ENCODE assay signal across 19 cellular contexts in genomic region chr15:82970696-82971095, GRCh38.
"Had no signal": no experiment of that assay in that cellular context is flagged by ENCODE, and none has a peak within 500 bp of the region (broad histone marks: within the 10 kb centered on the region; RNA-seq: fewer than 3 reads in every experiment).

No MANE protein-coding gene starts in this region.

- H3K4me3 ChIP-seq: left lung, thoracic aorta had no signal

- H3K4me1 ChIP-seq: left lung had no signal

- H3K9me3 ChIP-seq: left lung, neutrophil, thoracic aorta had no signal

- H3K36me3 ChIP-seq: left lung, neutrophil, thoracic aorta had no signal

- DNase-seq: activated CD4-positive, alpha-beta T cell treated with anti-CD3 and anti-CD28 coated beads for 1 hour; activated CD4-positive, alpha-beta T cell treated with anti-CD3 and anti-CD28 coated beads, Interleukin-2, amount 50 U/mL, for 1 hour; activated effector memory CD4-positive, alpha-beta T cell treated with Interleukin-2 at 50 U/mL for 16 hours; activated naive CD4-positive, alpha-beta T cell treated with Interleukin-2 at 50 U/mL for 16 hours; activated T-cell treated with anti-CD3 and anti-CD28 coated beads for 4 hours; activated T-cell treated with anti-CD3 and anti-CD28 coated beads, Interleukin-2, amount 50 U/mL, for 72 hours; central memory CD4-positive, alpha-beta T cell; head of caudate nucleus; left lung; mammary epithelial cell; naive B cell; nephron progenitor cell; retina; stimulated activated CD4-positive, alpha-beta T cell treated with anti-CD3 and anti-CD28 coated beads, Interleukin-2, amount 100 ng/mL, for 48 hours; stimulated activated naive CD8-positive, alpha-beta T cell treated with anti-CD3 and anti-CD28 coated beads, Interleukin-15, Interleukin-2, amounts not matched to agents 100 U/mL and 50 U/mL, for 24 hours; T-helper 2 cell had no signal

- H3K27ac ChIP-seq: left lung, neutrophil, thoracic aorta had no signal

- ATAC-seq: activated T-cell treated with anti-CD3 and anti-CD28 coated beads, Interleukin-2, amount 50 U/mL, for 72 hours; left lung; stimulated activated naive CD8-positive, alpha-beta T cell treated with anti-CD3 and anti-CD28 coated beads, Interleukin-15, Interleukin-2, amounts not matched to agents 100 U/mL and 50 U/mL, for 24 hours; WTC11 had no signal

- H3K27me3 ChIP-seq: left lung, neutrophil had no signal
